In the genomic region with DNA sequence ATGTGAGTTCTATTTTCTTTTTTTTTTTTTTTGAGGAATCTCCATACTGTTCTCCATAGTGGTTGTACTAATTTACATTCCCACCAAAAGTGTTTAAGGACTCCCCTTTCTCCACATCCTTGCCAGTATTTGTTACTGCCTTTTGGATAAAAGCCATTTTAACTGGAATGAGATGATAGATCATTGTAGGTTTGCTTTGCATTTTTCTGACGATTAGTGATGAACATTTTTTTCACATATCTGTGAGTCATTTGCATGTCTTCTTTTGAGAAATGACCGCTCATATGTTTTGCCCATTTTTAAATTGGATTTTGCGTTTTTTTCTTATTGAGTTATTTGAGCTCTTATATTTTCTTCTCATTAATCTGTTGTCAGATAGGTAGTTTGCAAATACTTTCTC, we compare ENCODE assay signal across 15 cellular contexts.
A peak's percentile ranks its signal among the peaks of the same experiment; 100 is the strongest.
DNase-seq lines count a peak whose midpoint lies in the region; ATAC-seq and TF ChIP-seq lines count a peak whose summit lies in the region.
"Had no signal": no experiment of that assay in that cellular context is flagged by ENCODE, and none has a peak within 500 bp of the region (broad histone marks: within the 10 kb centered on the region; RNA-seq: fewer than 3 reads in every experiment).

No MANE protein-coding gene starts in this region.

- no peaks in the 10 kb centered on the region for H3K9me1 ChIP-seq in IMR-90 (ENCODE audit: insufficient read depth, low read length)

- no peak overlapping the region for H3K23ac ChIP-seq in IMR-90 (ENCODE audit: low read depth, low read length)

- H4K8ac ChIP-seq in IMR-90 (ENCODE audit: low read depth in 2 of 2, low read length in 2 of 2): no peak overlapping the region

- H3K4me1 ChIP-seq in IMR-90 (ENCODE audit: control insufficient read depth, insufficient read depth, low read length): no peaks in the 10 kb centered on the region
- H3K4me1 ChIP-seq: BLaER1 treated with 17β-estradiol and CSF1 and Interleukin-3, amounts not matched to agents 10 nM and 100 nM had no signal

- H3K4me2 ChIP-seq in IMR-90 (ENCODE audit: low read depth, low read length): no peak overlapping the region
- H3K4me2 ChIP-seq: BLaER1 treated with 17β-estradiol and CSF1 and Interleukin-3, amounts not matched to agents 10 nM and 100 nM had no signal

- POLR2A ChIA-PET in IMR-90 (lab: Charles Lee; ENCODE audit: unreplicated experiment): no interaction called here

- no peaks in the 10 kb centered on the region for H3K79me1 ChIP-seq in IMR-90 (ENCODE audit: low read depth in 1 of 2, low read length in 2 of 2)

- no peak overlapping the region for H2BK15ac ChIP-seq in IMR-90 (ENCODE audit: low read depth, low read length)

- no TSS peak for BruUV-seq in IMR-90 (replicated peaks; lab: Mats Ljungman, UMichigan)

- no peaks in the 10 kb centered on the region for H3K36me3 ChIP-seq in IMR-90 (ENCODE audit: control insufficient read depth, insufficient read depth, low read length)
- H3K36me3 ChIP-seq: BLaER1 treated with 17β-estradiol and CSF1 and Interleukin-3, amounts not matched to agents 10 nM and 100 nM had no signal

- TF ChIP-seq POLR2A in IMR-90 (IDR thresholded peaks at IDR 0.05; ENCODE audit: low read depth, low read length): no peak

- no peak overlapping the region for H2BK120ac ChIP-seq in IMR-90 (ENCODE audit: low read depth, low read length)

- H2AK5ac ChIP-seq in IMR-90 (ENCODE audit: low read depth, low read length): no peak overlapping the region

- no peaks in the 10 kb centered on the region for H4K20me1 ChIP-seq in IMR-90 (ENCODE audit: insufficient read depth, low read length)
- H4K20me1 ChIP-seq: BLaER1 treated with 17β-estradiol and CSF1 and Interleukin-3, amounts not matched to agents 10 nM and 100 nM had no signal

- no peak overlapping the region for H3K9ac ChIP-seq in IMR-90 (ENCODE audit: low read depth, low read length)
- H3K9ac ChIP-seq: BLaER1 treated with 17β-estradiol and CSF1 and Interleukin-3, amounts not matched to agents 10 nM and 100 nM had no signal

- in situ Hi-C loops in IMR-90 (cut with MboI; ENCODE audit: low sequenced_read_pairs): no loop called here

- no peaks in the 10 kb centered on the region for H3K27me3 ChIP-seq in IMR-90 (ENCODE audit: control insufficient read depth, insufficient read depth, low read length)
- H3K27me3 ChIP-seq: BLaER1 treated with 17β-estradiol and CSF1 and Interleukin-3, amounts not matched to agents 10 nM and 100 nM had no signal

- ATAC-seq in IMR-90 (ENCODE audit: low read depth) (no peak), SK-N-SH treated with all-trans-retinoic acid at 6 μM for 48 hours (no peak), HG03460 (IDR thresholded peaks at IDR 0.05; ENCODE audit: unreplicated experiment) (no peak)

- H3K14ac ChIP-seq in IMR-90 (replicated peaks; ENCODE audit: low read depth, low read length): no peak overlapping the region

- WGBS in IMR-90 (ENCODE audit: extremely low coverage in 2 of 2, insufficient read length in 1 of 2), 2 experiments: no CpG with 5 or more reads among the region's 3 CpGs

- H3K27ac ChIP-seq in IMR-90 (ENCODE audit: insufficient read depth, low read length): no peak overlapping the region
- H3K27ac ChIP-seq: BLaER1 treated with 17β-estradiol and CSF1 and Interleukin-3, amounts not matched to agents 10 nM and 100 nM had no signal

- no peak overlapping the region for H2BK20ac ChIP-seq in IMR-90 (ENCODE audit: low read depth, low read length)

- DNase-seq in ELR (ENCODE audit: low read depth) (peak; percentile 28), IMR-90 (peak; percentile 9), amniotic epithelial cell (ENCODE audit: low read depth) (peak; percentile 49), fibroblast of the aortic adventitia (ENCODE audit: low read depth) (peak; percentile 10), DMS114 treated with DMSO at 0.1 percent for 48 hours (lab: John Stamatoyannopoulos, UW; ENCODE audit: unreplicated experiment) (no peak), GM19240 (ENCODE audit: insufficient read length, low spot score) (no peak)
- DNase-seq: Calu3; CD4-positive, CD25-positive, alpha-beta regulatory T cell; DMS 273 treated with DMSO at 0.1 percent for 48 hours; DMS79; GOT3; H9 had no signal

- no peak overlapping the region for H2BK5ac ChIP-seq in IMR-90 (ENCODE audit: low read depth, low read length, poor library complexity, severe bottlenecking)

- CTCF ChIA-PET in IMR-90 (lab: Yijun Ruan, JAX): no interaction called here

- dilution Hi-C loops in IMR-90 (cut with HindIII; ENCODE audit: low sequenced_read_pairs, unreplicated experiment): no loop called here

- H2AK9ac ChIP-seq in IMR-90 (replicated peaks; ENCODE audit: low read depth, low read length, poor library complexity): no peak overlapping the region

- TF ChIP-seq RAD21 in IMR-90 (IDR thresholded peaks at IDR 0.05; ENCODE audit: low read length): no peak

- no peak overlapping the region for H4K91ac ChIP-seq in IMR-90 (ENCODE audit: insufficient read depth, low read depth, low read length)

- H4K5ac ChIP-seq in IMR-90 (ENCODE audit: low read depth, low read length): no peak overlapping the region

- H3K9me3 ChIP-seq in IMR-90 (ENCODE audit: control insufficient read depth, insufficient read depth, low read length): no peaks in the 10 kb centered on the region
- H3K9me3 ChIP-seq: BLaER1 treated with 17β-estradiol and CSF1 and Interleukin-3, amounts not matched to agents 10 nM and 100 nM had no signal

- H3K4me3 ChIP-seq in IMR-90 (ENCODE audit: insufficient read depth, low read depth, low read length): no peak overlapping the region
- H3K4me3 ChIP-seq in fibroblast of the aortic adventitia (ENCODE audit: low read depth, low read length): no peak overlapping the region
- H3K4me3 ChIP-seq: BLaER1 treated with 17β-estradiol and CSF1 and Interleukin-3, amounts not matched to agents 10 nM and 100 nM had no signal

- H3K18ac ChIP-seq in IMR-90 (ENCODE audit: low read depth, low read length): no peak overlapping the region

- no peak overlapping the region for H3K56ac ChIP-seq in IMR-90 (ENCODE audit: extremely low read depth, insufficient read depth, low read length)

- TF ChIP-seq CTCF in IMR-90 (conservative IDR thresholded peaks at IDR 0.05; ENCODE audit: low read depth, low read length) (no peak), fibroblast of the aortic adventitia (IDR thresholded peaks at IDR 0.05; ENCODE audit: insufficient read depth, low read length) (no peak)

- H3K4ac ChIP-seq in IMR-90 (ENCODE audit: low read depth, low read length): no peak overlapping the region

- no peak overlapping the region for H2AFZ ChIP-seq in IMR-90 (replicated peaks; ENCODE audit: low read length, poor library complexity)

- intact Hi-C loops in IMR-90 (cut with micrococcal nuclease): no loop called here

TF ChIP-seq in IMR-90, 13 proteins besides CTCF, POLR2A, EP300 and RAD21 (continues in another document):
- TF ChIP-seq CEBPB (IDR thresholded peaks at IDR 0.05; ENCODE audit: low read depth, low read length) (no peak), NFE2L2 (IDR thresholded peaks at IDR 0.05; ENCODE audit: low read depth, low read length) (no peak), MAFK (IDR thresholded peaks at IDR 0.05; ENCODE audit: low read depth, low read length) (no peak), FOS (IDR thresholded peaks at IDR 0.05; ENCODE audit: low read depth, low read length) (no peak), CHD1 (IDR thresholded peaks at IDR 0.05; ENCODE audit: low read depth, low read length) (no peak), BHLHE40 (IDR thresholded peaks at IDR 0.05; ENCODE audit: low read depth, low read length) (no peak), RCOR1 (IDR thresholded peaks at IDR 0.05; ENCODE audit: insufficient replicate concordance, low read length) (no peak)
- TF ChIP-seq, protein P1, sequence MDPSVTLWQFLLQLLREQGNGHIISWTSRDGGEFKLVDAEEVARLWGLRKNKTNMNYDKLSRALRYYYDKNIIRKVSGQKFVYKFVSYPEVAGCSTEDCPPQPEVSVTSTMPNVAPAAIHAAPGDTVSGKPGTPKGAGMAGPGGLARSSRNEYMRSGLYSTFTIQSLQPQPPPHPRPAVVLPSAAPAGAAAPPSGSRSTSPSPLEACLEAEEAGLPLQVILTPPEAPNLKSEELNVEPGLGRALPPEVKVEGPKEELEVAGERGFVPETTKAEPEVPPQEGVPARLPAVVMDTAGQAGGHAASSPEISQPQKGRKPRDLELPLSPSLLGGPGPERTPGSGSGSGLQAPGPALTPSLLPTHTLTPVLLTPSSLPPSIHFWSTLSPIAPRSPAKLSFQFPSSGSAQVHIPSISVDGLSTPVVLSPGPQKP (IDR thresholded peaks at IDR 0.05; ENCODE audit: borderline replicate concordance, low read depth, low read length): no peak

TF ChIP-seq in SK-N-SH treated with all-trans-retinoic acid at 6 μM for 48 hours, 23 proteins besides CTCF, POLR2A, EP300 and RAD21 (continues in another document):
- TF ChIP-seq SNAI2 (CRISPR knock-in tag; IDR thresholded peaks at IDR 0.05) (no peak), ESRRG (CRISPR knock-in tag; IDR thresholded peaks at IDR 0.05) (no peak), ISL1 (CRISPR knock-in tag; IDR thresholded peaks at IDR 0.05) (no peak), ZFP3 (CRISPR knock-in tag; IDR thresholded peaks at IDR 0.05) (no peak), PPARA (CRISPR knock-in tag; IDR thresholded peaks at IDR 0.05; ENCODE audit: borderline replicate concordance) (no peak), RARB (CRISPR knock-in tag; IDR thresholded peaks at IDR 0.05) (no peak)
- TF ChIP-seq, protein P2, sequence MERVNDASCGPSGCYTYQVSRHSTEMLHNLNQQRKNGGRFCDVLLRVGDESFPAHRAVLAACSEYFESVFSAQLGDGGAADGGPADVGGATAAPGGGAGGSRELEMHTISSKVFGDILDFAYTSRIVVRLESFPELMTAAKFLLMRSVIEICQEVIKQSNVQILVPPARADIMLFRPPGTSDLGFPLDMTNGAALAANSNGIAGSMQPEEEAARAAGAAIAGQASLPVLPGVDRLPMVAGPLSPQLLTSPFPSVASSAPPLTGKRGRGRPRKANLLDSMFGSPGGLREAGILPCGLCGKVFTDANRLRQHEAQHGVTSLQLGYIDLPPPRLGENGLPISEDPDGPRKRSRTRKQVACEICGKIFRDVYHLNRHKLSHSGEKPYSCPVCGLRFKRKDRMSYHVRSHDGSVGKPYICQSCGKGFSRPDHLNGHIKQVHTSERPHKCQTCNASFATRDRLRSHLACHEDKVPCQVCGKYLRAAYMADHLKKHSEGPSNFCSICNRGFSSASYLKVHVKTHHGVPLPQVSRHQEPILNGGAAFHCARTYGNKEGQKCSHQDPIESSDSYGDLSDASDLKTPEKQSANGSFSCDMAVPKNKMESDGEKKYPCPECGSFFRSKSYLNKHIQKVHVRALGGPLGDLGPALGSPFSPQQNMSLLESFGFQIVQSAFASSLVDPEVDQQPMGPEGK (CRISPR knock-in tag; IDR thresholded peaks at IDR 0.05; ENCODE audit: borderline replicate concordance): no peak

Comparison
In these comparisons a context has a peak if more than half of its experiments do, and no peak if none do; other contexts are left out.
1. DNase-seq: peak in ELR (single experiment), IMR-90 (single experiment), amniotic epithelial cell (single experiment) and fibroblast of the aortic adventitia (single experiment); none in DMS114 treated with DMSO at 0.1 percent for 48 hours (single experiment) and GM19240 (single experiment).